ENCODE assay signal across 12 cellular contexts in the genomic region with DNA sequence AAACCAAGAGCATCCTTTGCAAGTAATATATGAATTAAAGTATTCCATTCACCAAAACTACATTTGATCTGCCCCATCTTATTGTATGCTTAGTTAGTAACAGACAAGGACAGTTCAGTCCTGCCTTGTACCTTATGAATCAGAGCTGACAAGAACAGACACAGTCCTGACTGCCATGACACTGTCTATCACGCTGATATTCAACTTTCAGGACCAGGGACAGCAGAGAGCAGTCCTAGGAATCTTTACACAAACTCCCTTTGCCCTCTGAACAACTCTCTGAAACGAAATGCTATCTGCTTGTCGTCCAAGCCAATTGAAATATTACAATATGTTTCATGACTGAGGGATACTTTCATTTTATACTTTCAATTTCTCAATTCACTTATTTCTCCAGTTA.
DNase-seq lines count a peak whose midpoint lies in the region; TF ChIP-seq lines count a peak whose summit lies in the region.
"Had no signal": no experiment of that assay in that cellular context is flagged by ENCODE, and none has a peak within 500 bp of the region (broad histone marks: within the 10 kb centered on the region; RNA-seq: fewer than 3 reads in every experiment).

No MANE protein-coding gene starts in this region.

- TF ChIP-seq EP300 in tibial nerve (IDR thresholded peaks at IDR 0.05): no peak

- 5% methylated on average over 3 of the region's 3 CpGs for WGBS in hepatocyte (ENCODE audit: low lambda C conversion rate, missing lambda C conversion rate)
- WGBS in testis, 2 donors: 0 to 23% methylated on average over 3 of the region's 3 CpGs
- WGBS in tibial nerve, 2 donors: 3 to 6% methylated on average over 3 of the region's 3 CpGs

- DNase-seq in SIG-M5 treated with dmso at 0.1 percent for 504 hours (lab: John Stamatoyannopoulos, UW; ENCODE audit: unreplicated experiment) (peak; percentile 0), SIG-M5 (lab: John Stamatoyannopoulos, UW) (no peak), SK-MEL-5 (ENCODE audit: low read depth, low spot score) (peak; percentile 37), hepatocyte (ENCODE audit: low spot score) (peak; percentile 58), testis (peak; percentile 13), NCI-H2196 (lab: John Stamatoyannopoulos, UW; ENCODE audit: unreplicated experiment) (no peak), GM20000 (ENCODE audit: low spot score) (no peak), tibial nerve (ENCODE audit: low spot score in 2 of 2) (no peak)
- DNase-seq: body of pancreas, NCI-H510A, spleen had no signal

- H3K4me3 ChIP-seq in hepatocyte: no peak overlapping the region
- no peak overlapping the region for H3K4me3 ChIP-seq in testis
- no peak overlapping the region for H3K4me3 ChIP-seq in tibial nerve
- H3K4me3 ChIP-seq: body of pancreas, SJSA1, spleen had no signal

- H3K27me3 ChIP-seq in hepatocyte (no peaks in the 10 kb centered on the region), testis (no peaks in the 10 kb centered on the region), tibial nerve (no peaks in the 10 kb centered on the region)
- H3K27me3 ChIP-seq: body of pancreas, SJSA1, spleen had no signal

- in situ Hi-C loops in SK-MEL-5 (cut with HindIII; ENCODE audit: low pct_unique_long_range_greater_than_20kb, low sequenced_read_pairs): no loop called here

- H3K4me2 ChIP-seq in hepatocyte: no peak overlapping the region

- intact Hi-C loops in testis (cut with DNase I; ENCODE audit: low total_unique reads): no loop called here

- H3K4me1 ChIP-seq in hepatocyte (ENCODE audit: insufficient read depth): no peaks in the 10 kb centered on the region
- H3K4me1 ChIP-seq in testis: no peaks in the 10 kb centered on the region
- H3K4me1 ChIP-seq in tibial nerve: no peaks in the 10 kb centered on the region
- H3K4me1 ChIP-seq: body of pancreas, SJSA1, spleen had no signal

- TF ChIP-seq POLR2A in testis (IDR thresholded peaks at IDR 0.05) (no peak), tibial nerve (IDR thresholded peaks at IDR 0.05) (no peak)

- H3K27ac ChIP-seq in hepatocyte: no peak overlapping the region
- no peak overlapping the region for H3K27ac ChIP-seq in testis
- H3K27ac ChIP-seq in tibial nerve: no peak overlapping the region
- H3K27ac ChIP-seq: body of pancreas, SJSA1, spleen had no signal

- H2AFZ ChIP-seq in hepatocyte: no peak overlapping the region

- no peaks in the 10 kb centered on the region for H3K9me2 ChIP-seq in hepatocyte (replicated peaks; ENCODE audit: insufficient read depth)

- H3K79me2 ChIP-seq in hepatocyte: no peaks in the 10 kb centered on the region

- H3K36me3 ChIP-seq in hepatocyte (replicated peaks; ENCODE audit: insufficient read depth, low read depth) (no peaks in the 10 kb centered on the region), testis (ENCODE audit: low read depth, missing control alignments) (no peaks in the 10 kb centered on the region), tibial nerve (no peaks in the 10 kb centered on the region)
- H3K36me3 ChIP-seq: SJSA1, spleen had no signal

- no peaks in the 10 kb centered on the region for H4K20me1 ChIP-seq in hepatocyte (ENCODE audit: insufficient read depth, poor library complexity, severe bottlenecking)

- H3K9me3 ChIP-seq in hepatocyte (ENCODE audit: low read depth) (no peaks in the 10 kb centered on the region), testis (no peaks in the 10 kb centered on the region), tibial nerve (no peaks in the 10 kb centered on the region)
- H3K9me3 ChIP-seq: body of pancreas, SJSA1, spleen had no signal

- no peak for TF ChIP-seq CTCF in hepatocyte (IDR thresholded peaks at IDR 0.05; ENCODE audit: poor library complexity)
- no peak for TF ChIP-seq CTCF in testis (IDR thresholded peaks at IDR 0.05)
- no peak for TF ChIP-seq CTCF in GM20000 (IDR thresholded peaks at IDR 0.05; ENCODE audit: extremely low read depth, missing control alignments)
- no peak for TF ChIP-seq CTCF in tibial nerve (IDR thresholded peaks at IDR 0.05)

Comparison
In these comparisons a context has a peak if more than half of its experiments do, and no peak if none do; other contexts are left out.
1. DNase-seq: peak in SIG-M5 treated with dmso at 0.1 percent for 504 hours (single experiment), SK-MEL-5 (single experiment), hepatocyte (single experiment) and testis (single experiment); none in SIG-M5 (single experiment), NCI-H2196 (single experiment), GM20000 (single experiment) and tibial nerve (0 of 2).